Comparison of ENCODE assay signal across 8 cellular contexts in genomic region chr7:142603870-142604448, GRCh38.
DNase-seq lines count a peak whose midpoint lies in the region; ATAC-seq and TF ChIP-seq lines count a peak whose summit lies in the region.

No MANE protein-coding gene starts in this region.

- H2AFZ ChIP-seq in HCT116 (ENCODE audit: low read depth, low read length, poor library complexity, severe bottlenecking): peak overlapping the region; percentile 97

- DNase-seq in DMS 273 (lab: John Stamatoyannopoulos, UW; ENCODE audit: unreplicated experiment) (peak; percentile 81), DMS 273 treated with DMSO at 0.1 percent for 48 hours (lab: John Stamatoyannopoulos, UW) (no peak), HCT116 (ENCODE audit: low read depth, low spot score) (peak; percentile 53), NCI-H2227 (lab: John Stamatoyannopoulos, UW; ENCODE audit: unreplicated experiment) (peak; percentile 49), epithelial cell of esophagus (ENCODE audit: low read depth) (peak; percentile 60), neural crest cell (ENCODE audit: low read depth, low spot score) (peak; percentile 52)
- DNase-seq in activated CD4-positive, alpha-beta T cell treated with anti-CD3 and anti-CD28 coated beads, Interleukin-2, amount 10 ng/mL, durations not matched to agents 24 days and 14 days: peak; percentile 86

- H3K9me2 ChIP-seq in HCT116 (ENCODE audit: insufficient read depth): no peaks in the 10 kb centered on the region

- H3K27me3 Mint-ChIP-seq in activated CD4-positive, alpha-beta T cell treated with anti-CD3 and anti-CD28 coated beads, Interleukin-2, amount 10 ng/mL, durations not matched to agents 24 days and 14 days: peaks cover 10% of the 10 kb centered on the region
- peaks cover 45% of the 10 kb centered on the region for H3K27me3 Mint-ChIP-seq in neural crest cell (ENCODE audit: low read depth)

- CTCF ChIA-PET in HCT116 (lab: Charles Lee): interaction anchor here (0.6 to 3.6 kb wide), 33 partner anchors 8 to 611 kb away, joined by 3 to 47 read pairs (median 5); no protein-coding TSS in a partner anchor

- H3K9ac ChIP-seq in HCT116 (ENCODE audit: low read length): no peak overlapping the region

- no peak overlapping the region for H3K27ac ChIP-seq in HCT116 (ENCODE audit: low read depth, low read length)

- no peaks in the 10 kb centered on the region for H4K20me1 ChIP-seq in HCT116 (ENCODE audit: insufficient read depth)

- ATAC-seq in HCT116 (peak; percentile 81), HG02870 (IDR thresholded peaks at IDR 0.05; ENCODE audit: unreplicated experiment) (no peak)

- H3K4me3 Mint-ChIP-seq in activated CD4-positive, alpha-beta T cell treated with anti-CD3 and anti-CD28 coated beads, Interleukin-2, amount 10 ng/mL, durations not matched to agents 24 days and 14 days: peak overlapping the region; percentile 4
- H3K4me3 Mint-ChIP-seq in neural crest cell: no peak overlapping the region

- TF ChIP-seq RAD21 in HCT116 (IDR thresholded peaks at IDR 0.05; ENCODE audit: low read depth): peak; percentile 86

- H3K27ac Mint-ChIP-seq in activated CD4-positive, alpha-beta T cell treated with anti-CD3 and anti-CD28 coated beads, Interleukin-2, amount 10 ng/mL, durations not matched to agents 24 days and 14 days: no peak overlapping the region
- H3K27ac Mint-ChIP-seq in neural crest cell (ENCODE audit: unreplicated experiment): no peak overlapping the region

- peak overlapping the region; percentile 50 for H3K4me2 ChIP-seq in HCT116 (ENCODE audit: low read length)

- H3K36me3 ChIP-seq in HCT116 (ENCODE audit: control insufficient read depth in 1 of 2, insufficient read depth in 2 of 2, low read length in 2 of 2): no peaks in the 10 kb centered on the region

- no peak for TF ChIP-seq POLR2A in HCT116 (IDR thresholded peaks at IDR 0.05; ENCODE audit: borderline replicate concordance, extremely low read depth, insufficient read depth, insufficient read length)

- no peaks in the 10 kb centered on the region for H3K9me3 ChIP-seq in HCT116 (ENCODE audit: control insufficient read depth in 1 of 2, insufficient read depth in 1 of 2, low read depth in 1 of 2, low read length in 2 of 2)

- TF ChIP-seq CTCF in HCT116 (IDR thresholded peaks at IDR 0.05 in 2 of 3, conservative IDR thresholded peaks at IDR 0.05 in 1 of 3; ENCODE audit: borderline replicate concordance in 1 of 3, insufficient read depth in 1 of 3, low read depth in 2 of 3, low read length in 2 of 3) (peak; percentile 78 to 92 (median 90)), epithelial cell of esophagus (IDR thresholded peaks at IDR 0.05; ENCODE audit: insufficient read depth, low read depth, low read length, missing control alignments) (peak; percentile 87), neural crest cell (conservative IDR thresholded peaks at IDR 0.05) (peak; percentile 92)

- POLR2A ChIA-PET in HCT116 (lab: Charles Lee): interaction anchor here (1.0 to 1.7 kb wide), 2 partner anchors 69 to 179 kb away, joined by 3 to 5 read pairs; no protein-coding TSS in a partner anchor

- H3K4me3 ChIP-seq in HCT116 (replicated peaks in 1 of 2; ENCODE audit: low read depth in 1 of 2, low read length in 2 of 2): no peak overlapping the region; a peak in 2 of 4 replicates
- H3K4me3 ChIP-seq in epithelial cell of esophagus (ENCODE audit: low read length): no peak overlapping the region

- H3K27me3 ChIP-seq in HCT116 (ENCODE audit: insufficient read depth, low read length): no peaks in the 10 kb centered on the region

- no peaks in the 10 kb centered on the region for H3K79me2 ChIP-seq in HCT116 (ENCODE audit: insufficient read depth, low read length)

- peaks cover 0 to 7% of the 10 kb centered on the region in 2 experiments; a peak in 1 of 4 replicates for H3K4me1 ChIP-seq in HCT116 (ENCODE audit: control insufficient read depth in 1 of 2, insufficient read depth in 2 of 2, low read length in 2 of 2)

- peaks cover 3% of the 10 kb centered on the region for H3K4me1 Mint-ChIP-seq in activated CD4-positive, alpha-beta T cell treated with anti-CD3 and anti-CD28 coated beads, Interleukin-2, amount 10 ng/mL, durations not matched to agents 24 days and 14 days
- no peaks in the 10 kb centered on the region for H3K4me1 Mint-ChIP-seq in neural crest cell

- BruUV-seq in HCT116 (replicated peaks; lab: Mats Ljungman, UMichigan): no TSS peak

- no peaks in the 10 kb centered on the region for H3K9me3 Mint-ChIP-seq in activated CD4-positive, alpha-beta T cell treated with anti-CD3 and anti-CD28 coated beads, Interleukin-2, amount 10 ng/mL, durations not matched to agents 24 days and 14 days
- no peaks in the 10 kb centered on the region for H3K9me3 Mint-ChIP-seq in neural crest cell

- intact Hi-C loops in HCT116 (cut with micrococcal nuclease): loop anchor here (1.0 to 10.0 kb wide), 4 partner anchors 179 to 611 kb away; no protein-coding TSS in a partner anchor
- intact Hi-C loops in activated CD4-positive, alpha-beta T cell treated with anti-CD3 and anti-CD28 coated beads, Interleukin-2, amount 10 ng/mL, durations not matched to agents 24 days and 14 days (cut with micrococcal nuclease): loop anchor here (1.0 to 5.0 kb wide), 4 partner anchors 67 to 611 kb away; no protein-coding TSS in a partner anchor

- RAD21 ChIA-PET in HCT116 (lab: Charles Lee; ENCODE audit: low non-redundant PET in 1 of 2, low total read pairs in 2 of 2, uncharacterized antibody in 2 of 2, unreplicated experiment in 2 of 2): interaction anchor here (0.5 to 1.6 kb wide), 5 partner anchors 16 to 179 kb away, joined by 3 to 8 read pairs (median 5); no protein-coding TSS in a partner anchor

- no peaks in the 10 kb centered on the region for H3K36me3 Mint-ChIP-seq in activated CD4-positive, alpha-beta T cell treated with anti-CD3 and anti-CD28 coated beads, Interleukin-2, amount 10 ng/mL, durations not matched to agents 24 days and 14 days (ENCODE audit: low read depth)
- H3K36me3 Mint-ChIP-seq in neural crest cell (ENCODE audit: low read depth): no peaks in the 10 kb centered on the region

TF ChIP-seq in HCT116, 20 proteins besides CTCF, POLR2A, EP300 and RAD21:
- TF ChIP-seq, protein P1, sequence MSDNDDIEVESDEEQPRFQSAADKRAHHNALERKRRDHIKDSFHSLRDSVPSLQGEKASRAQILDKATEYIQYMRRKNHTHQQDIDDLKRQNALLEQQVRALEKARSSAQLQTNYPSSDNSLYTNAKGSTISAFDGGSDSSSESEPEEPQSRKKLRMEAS (IDR thresholded peaks at IDR 0.05): 0 out of 2 replicates have a peak, but pooled peaks have one; percentile 3
- TF ChIP-seq, protein P2, sequence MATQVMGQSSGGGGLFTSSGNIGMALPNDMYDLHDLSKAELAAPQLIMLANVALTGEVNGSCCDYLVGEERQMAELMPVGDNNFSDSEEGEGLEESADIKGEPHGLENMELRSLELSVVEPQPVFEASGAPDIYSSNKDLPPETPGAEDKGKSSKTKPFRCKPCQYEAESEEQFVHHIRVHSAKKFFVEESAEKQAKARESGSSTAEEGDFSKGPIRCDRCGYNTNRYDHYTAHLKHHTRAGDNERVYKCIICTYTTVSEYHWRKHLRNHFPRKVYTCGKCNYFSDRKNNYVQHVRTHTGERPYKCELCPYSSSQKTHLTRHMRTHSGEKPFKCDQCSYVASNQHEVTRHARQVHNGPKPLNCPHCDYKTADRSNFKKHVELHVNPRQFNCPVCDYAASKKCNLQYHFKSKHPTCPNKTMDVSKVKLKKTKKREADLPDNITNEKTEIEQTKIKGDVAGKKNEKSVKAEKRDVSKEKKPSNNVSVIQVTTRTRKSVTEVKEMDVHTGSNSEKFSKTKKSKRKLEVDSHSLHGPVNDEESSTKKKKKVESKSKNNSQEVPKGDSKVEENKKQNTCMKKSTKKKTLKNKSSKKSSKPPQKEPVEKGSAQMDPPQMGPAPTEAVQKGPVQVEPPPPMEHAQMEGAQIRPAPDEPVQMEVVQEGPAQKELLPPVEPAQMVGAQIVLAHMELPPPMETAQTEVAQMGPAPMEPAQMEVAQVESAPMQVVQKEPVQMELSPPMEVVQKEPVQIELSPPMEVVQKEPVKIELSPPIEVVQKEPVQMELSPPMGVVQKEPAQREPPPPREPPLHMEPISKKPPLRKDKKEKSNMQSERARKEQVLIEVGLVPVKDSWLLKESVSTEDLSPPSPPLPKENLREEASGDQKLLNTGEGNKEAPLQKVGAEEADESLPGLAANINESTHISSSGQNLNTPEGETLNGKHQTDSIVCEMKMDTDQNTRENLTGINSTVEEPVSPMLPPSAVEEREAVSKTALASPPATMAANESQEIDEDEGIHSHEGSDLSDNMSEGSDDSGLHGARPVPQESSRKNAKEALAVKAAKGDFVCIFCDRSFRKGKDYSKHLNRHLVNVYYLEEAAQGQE (IDR thresholded peaks at IDR 0.05; ENCODE audit: low read depth): no peak
